8 cellular contexts compared by ENCODE assay signal in the genomic region with DNA sequence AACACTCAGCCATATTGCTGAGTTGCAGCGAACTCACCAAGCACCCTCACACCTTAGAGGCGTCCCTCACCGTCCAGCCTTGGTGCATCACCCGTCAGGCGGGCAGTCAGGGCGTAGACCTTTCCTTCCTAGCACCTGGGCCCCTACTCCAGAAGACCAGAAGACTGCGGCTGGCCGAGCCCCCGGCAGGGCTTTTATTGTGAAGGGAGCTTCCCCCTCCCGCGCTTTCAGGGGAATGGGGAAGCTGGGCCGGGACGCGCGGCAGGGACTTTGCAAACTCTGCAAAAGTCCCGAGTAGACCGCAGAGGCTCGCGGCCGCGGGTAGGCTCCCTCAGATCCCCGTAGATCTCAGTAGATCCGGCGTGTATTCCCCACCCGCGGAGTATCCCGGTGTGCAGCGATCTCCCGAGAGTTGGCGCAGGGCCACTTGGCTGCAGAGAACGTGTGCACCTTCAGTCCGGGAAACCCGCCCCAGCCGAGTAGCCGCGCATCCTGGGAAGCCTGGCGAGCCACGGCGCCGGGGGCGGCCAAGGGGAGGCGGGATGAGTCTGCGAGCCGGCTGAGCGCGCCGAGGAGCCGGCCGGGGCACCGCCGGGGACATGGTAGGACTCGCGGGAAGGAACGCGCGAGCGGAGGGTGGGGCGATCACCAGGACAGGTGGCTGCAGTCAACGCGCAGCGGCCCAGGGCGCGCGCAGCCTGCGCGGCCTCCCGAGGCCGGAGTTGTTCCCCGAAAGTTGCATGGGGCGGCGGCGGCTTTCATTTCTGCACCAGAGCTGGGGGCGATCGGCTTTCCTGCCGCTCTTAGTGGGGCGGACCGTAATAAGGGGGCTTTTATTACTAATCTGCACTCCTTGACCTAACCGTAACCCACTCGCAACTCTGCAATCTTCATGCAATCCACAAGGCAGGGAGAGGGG. TPM values are rescaled to one million over a fixed set of nuclear protein-coding genes. Genes with fewer than 3 reads are reported as not detected.
A peak's percentile ranks its signal among the peaks of the same experiment; 100 is the strongest.
DNase-seq lines count a peak whose midpoint lies in the region; ATAC-seq and TF ChIP-seq lines count a peak whose summit lies in the region.

Gene GASK1A (plus strand): TSS at position 268 of the 919 bp plus-strand sequence. CDS start 332 bp downstream, at position 600.

- 0 out of 2 replicates have a peak within 1 kb of the TSS, but pooled peaks have one; percentile 41 for H2AFZ ChIP-seq in SK-N-SH (ENCODE audit: low read depth)

- H3K9me3 ChIP-seq in SK-N-SH (no peaks in the 10 kb centered on the region), lung (ENCODE audit: control insufficient read depth in 2 of 2, insufficient read depth in 1 of 2, low read length in 1 of 2) (peaks cover 0 to 3% of the 10 kb centered on the region in 2 donors)

- no peak for TF ChIP-seq RAD21 in SK-N-SH (IDR thresholded peaks at IDR 0.05; ENCODE audit: low read length)

- peak within 1 kb of the TSS; percentile 41 for H3K4me3 ChIP-seq in SK-N-SH (ENCODE audit: low read depth in 2 of 2, low read length in 1 of 2)
- peak within 1 kb of the TSS; percentile 42 for H3K4me3 ChIP-seq in choroid plexus epithelial cell (ENCODE audit: low read depth, low read length)
- peak within 1 kb of the TSS; percentile 61 for H3K4me3 ChIP-seq in lung

- CTCF ChIA-PET in SK-N-SH (lab: Yijun Ruan, JAX) = interaction anchor here (1.3 to 6.0 kb wide), 2 partner anchors 16 to 532 kb away, joined by 3 to 46 read pairs; no protein-coding TSS in a partner anchor

- peaks cover 68% of the 10 kb centered on the region for H3K27me3 Mint-ChIP-seq in stimulated activated memory B cell treated with anti-CD40 and anti-IgM and Interleukin-4, amounts not matched to agents 10 μg/mL and 1 μg/mL and 100 μg/mL, for 72 hours

- TF ChIP-seq EP300 in SK-N-SH (IDR thresholded peaks at IDR 0.05; ENCODE audit: borderline replicate concordance in 1 of 2, low read depth in 1 of 2, low read length in 1 of 2) = no peak

- H3K4me2 ChIP-seq in SK-N-SH = peak within 1 kb of the TSS; percentile 70

- H3F3A ChIP-seq in SK-N-SH (replicated peaks; ENCODE audit: insufficient read depth) = no peaks in the 10 kb centered on the region

- H3K27ac ChIP-seq in SK-N-SH (ENCODE audit: low read depth in 2 of 2, low read length in 1 of 2) = no peak within 1 kb of the TSS
- H3K27ac ChIP-seq in lung (ENCODE audit: low read depth in 1 of 2, low read length in 1 of 2) = peak within 1 kb of the TSS in 1 of 2 donors; percentile 15

- peak; percentile 51 for DNase-seq in NCI-H748 (lab: John Stamatoyannopoulos, UW; ENCODE audit: unreplicated experiment)
- no peak for DNase-seq in NCI-H748 treated with DMSO at 0.1 percent for 48 hours (lab: John Stamatoyannopoulos, UW)
- DNase-seq in SK-N-SH = peak; percentile 76
- DNase-seq in choroid plexus epithelial cell (ENCODE audit: low read depth) = peak; percentile 11
- peak; percentile 46 for DNase-seq in lung (ENCODE audit: low spot score)
- no peak for DNase-seq in H4 (ENCODE audit: low spot score)

- H3K27me3 ChIP-seq in SK-N-SH (ENCODE audit: insufficient read depth) = peaks cover 17% of the 10 kb centered on the region; the same call in 1 of the 2 replicates
- H3K27me3 ChIP-seq in lung (ENCODE audit: control insufficient read depth, insufficient read depth) = no peaks in the 10 kb centered on the region

- no peaks in the 10 kb centered on the region for H4K20me1 ChIP-seq in SK-N-SH (ENCODE audit: insufficient read depth)

- 10% methylated on average over 34 of the region's 79 CpGs for WGBS in SK-N-SH (ENCODE audit: low lambda C conversion rate)
- WGBS in lung, 2 donors = 1% methylated on average over 70 to 79 of the region's 79 CpGs

- no peak within 1 kb of the TSS for H3K27ac Mint-ChIP-seq in stimulated activated memory B cell treated with anti-CD40 and anti-IgM and Interleukin-4, amounts not matched to agents 10 μg/mL and 1 μg/mL and 100 μg/mL, for 72 hours

- H3K36me3 Mint-ChIP-seq in stimulated activated memory B cell treated with anti-CD40 and anti-IgM and Interleukin-4, amounts not matched to agents 10 μg/mL and 1 μg/mL and 100 μg/mL, for 72 hours = peaks cover 5% of the 10 kb centered on the region

- POLR2A ChIA-PET in SK-N-SH (lab: Yijun Ruan, JAX) = no interaction called here

- H3K9ac ChIP-seq in SK-N-SH = no peak within 1 kb of the TSS

- no peaks in the 10 kb centered on the region for H3K9me2 ChIP-seq in SK-N-SH

- H3K79me2 ChIP-seq in SK-N-SH (ENCODE audit: insufficient read depth) = no peaks in the 10 kb centered on the region

- ATAC-seq in lung (ENCODE audit: insufficient read depth, low FRiP score) (peak; percentile 82), HG03469 (IDR thresholded peaks at IDR 0.05; ENCODE audit: unreplicated experiment) (no peak)
- ATAC-seq in stimulated activated memory B cell treated with anti-CD40 and anti-IgM and Interleukin-4, amounts not matched to agents 10 μg/mL and 1 μg/mL and 100 μg/mL, for 72 hours = peak; percentile 34

- H3K4me1 ChIP-seq in SK-N-SH (ENCODE audit: control insufficient read depth in 1 of 2, insufficient read depth in 2 of 2, low read depth in 1 of 2, low read length in 1 of 2) (peaks cover 0 to 4% of the 10 kb centered on the region in 2 experiments; a peak in 1 of 4 replicates), lung (ENCODE audit: control insufficient read depth in 2 of 2, insufficient read depth in 2 of 2, low read length in 2 of 2) (peaks cover 0 to 6% of the 10 kb centered on the region in 2 donors)

- peaks cover 16% of the 10 kb centered on the region for H3K9me3 Mint-ChIP-seq in stimulated activated memory B cell treated with anti-CD40 and anti-IgM and Interleukin-4, amounts not matched to agents 10 μg/mL and 1 μg/mL and 100 μg/mL, for 72 hours

- H3K4me3 Mint-ChIP-seq in stimulated activated memory B cell treated with anti-CD40 and anti-IgM and Interleukin-4, amounts not matched to agents 10 μg/mL and 1 μg/mL and 100 μg/mL, for 72 hours = peak within 1 kb of the TSS; percentile 54

- H3K36me3 ChIP-seq in SK-N-SH (replicated peaks in 1 of 2; ENCODE audit: control insufficient read depth in 1 of 2, insufficient read depth in 2 of 2, low read length in 1 of 2) = no peaks in the 10 kb centered on the region
- H3K36me3 ChIP-seq in lung (ENCODE audit: control insufficient read depth in 2 of 2, insufficient read depth in 2 of 2, low read length in 2 of 2) = no peaks in the 10 kb centered on the region

- TF ChIP-seq CTCF in SK-N-SH (IDR thresholded peaks at IDR 0.05) (no peak), choroid plexus epithelial cell (conservative IDR thresholded peaks at IDR 0.05; ENCODE audit: low read depth, low read length) (no peak), lung (IDR thresholded peaks at IDR 0.05; ENCODE audit: control extremely low read depth, extremely low read depth) (no peak)

- peaks cover 13% of the 10 kb centered on the region for H3K4me1 Mint-ChIP-seq in stimulated activated memory B cell treated with anti-CD40 and anti-IgM and Interleukin-4, amounts not matched to agents 10 μg/mL and 1 μg/mL and 100 μg/mL, for 72 hours

TF ChIP-seq in SK-N-SH, 30 proteins besides CTCF, POLR2A, EP300 and RAD21 (continues in another document):
- TF ChIP-seq FOXM1 (IDR thresholded peaks at IDR 0.05; ENCODE audit: low read depth) = no peak
- TF ChIP-seq RXRA (IDR thresholded peaks at IDR 0.05; ENCODE audit: borderline replicate concordance, low read depth) = no peak
- TF ChIP-seq CHD2 (IDR thresholded peaks at IDR 0.05; ENCODE audit: low read length, partially characterized antibody) = no peak
- no peak for TF ChIP-seq SMC3 (IDR thresholded peaks at IDR 0.05; ENCODE audit: low read depth, low read length)
- TF ChIP-seq SIN3A (IDR thresholded peaks at IDR 0.05; ENCODE audit: borderline replicate concordance, low read depth, low read length) = no peak
- no peak for TF ChIP-seq RFX5 (IDR thresholded peaks at IDR 0.05; ENCODE audit: low read length)
- TF ChIP-seq, protein P1, sequence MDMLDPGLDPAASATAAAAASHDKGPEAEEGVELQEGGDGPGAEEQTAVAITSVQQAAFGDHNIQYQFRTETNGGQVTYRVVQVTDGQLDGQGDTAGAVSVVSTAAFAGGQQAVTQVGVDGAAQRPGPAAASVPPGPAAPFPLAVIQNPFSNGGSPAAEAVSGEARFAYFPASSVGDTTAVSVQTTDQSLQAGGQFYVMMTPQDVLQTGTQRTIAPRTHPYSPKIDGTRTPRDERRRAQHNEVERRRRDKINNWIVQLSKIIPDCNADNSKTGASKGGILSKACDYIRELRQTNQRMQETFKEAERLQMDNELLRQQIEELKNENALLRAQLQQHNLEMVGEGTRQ (IDR thresholded peaks at IDR 0.05; ENCODE audit: borderline replicate concordance, low read depth, low read length) = no peak
- TF ChIP-seq YY1 (IDR thresholded peaks at IDR 0.05; ENCODE audit: low read depth) = no peak
- no peak for TF ChIP-seq FOSL2 (IDR thresholded peaks at IDR 0.05; ENCODE audit: borderline replicate concordance, low read depth)
- no peak for TF ChIP-seq GABPA (IDR thresholded peaks at IDR 0.05; ENCODE audit: low read depth)
- no peak for TF ChIP-seq POLR2AphosphoS5 (IDR thresholded peaks at IDR 0.05; ENCODE audit: low read depth, low read length)
- TF ChIP-seq, protein P2, sequence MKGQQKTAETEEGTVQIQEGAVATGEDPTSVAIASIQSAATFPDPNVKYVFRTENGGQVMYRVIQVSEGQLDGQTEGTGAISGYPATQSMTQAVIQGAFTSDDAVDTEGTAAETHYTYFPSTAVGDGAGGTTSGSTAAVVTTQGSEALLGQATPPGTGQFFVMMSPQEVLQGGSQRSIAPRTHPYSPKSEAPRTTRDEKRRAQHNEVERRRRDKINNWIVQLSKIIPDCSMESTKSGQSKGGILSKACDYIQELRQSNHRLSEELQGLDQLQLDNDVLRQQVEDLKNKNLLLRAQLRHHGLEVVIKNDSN (IDR thresholded peaks at IDR 0.05; ENCODE audit: borderline replicate concordance, low read depth) = no peak
- TF ChIP-seq ELF1 (IDR thresholded peaks at IDR 0.05) = no peak
- TF ChIP-seq NRF1 (IDR thresholded peaks at IDR 0.05; ENCODE audit: low read depth, low read length) = no peak
- no peak for TF ChIP-seq MAX (IDR thresholded peaks at IDR 0.05; ENCODE audit: low read depth)
- no peak for TF ChIP-seq TEAD4 (IDR thresholded peaks at IDR 0.05; ENCODE audit: borderline replicate concordance, insufficient read depth)

RNA-seq across cellular contexts. Expression of gene GASK1A, which starts in this region (rescaled TPM):
- polyA plus RNA-seq in SK-N-SH (2012; rRNA removed) = not detected in 2 replicates
- not detected in 2 replicates for polyA plus RNA-seq in SK-N-SH (2012; cell fraction: cytosol; rRNA removed)
- not detected in 2 replicates for polyA plus RNA-seq in SK-N-SH (2012; cell fraction: nucleus; rRNA removed)
- total RNA-seq in lung = 10 to 100 TPM in 1 of 2 donors, 1 to 10 TPM in 1; 8.2 to 16.1 TPM
- 1 to 10 TPM; 1.5 to 1.9 TPM for polyA plus RNA-seq in lung
- 0.08 and 0.14 TPM in 2 replicates for total RNA-seq in H4 (2014; rRNA removed; shearing (Covaris generic))

Comparison
In these comparisons a context has a peak if more than half of its experiments do, and no peak if none do; other contexts are left out.
1. DNase-seq: peak in NCI-H748 (single experiment), choroid plexus epithelial cell (single experiment) and lung (single experiment); none in NCI-H748 treated with DMSO at 0.1 percent for 48 hours (single experiment) and H4 (single experiment).
2. Peak in DNase-seq, H3K4me3 ChIP-seq and H3K4me2 ChIP-seq in SK-N-SH; RNA of the gene not detected or under 1 TPM.
3. Peak in every context shown above with its lines, with median percentiles within 50 percentile points of each other: H3K4me3 ChIP-seq.